Comparison of ENCODE assay signal across 22 cellular contexts in the genomic region with DNA sequence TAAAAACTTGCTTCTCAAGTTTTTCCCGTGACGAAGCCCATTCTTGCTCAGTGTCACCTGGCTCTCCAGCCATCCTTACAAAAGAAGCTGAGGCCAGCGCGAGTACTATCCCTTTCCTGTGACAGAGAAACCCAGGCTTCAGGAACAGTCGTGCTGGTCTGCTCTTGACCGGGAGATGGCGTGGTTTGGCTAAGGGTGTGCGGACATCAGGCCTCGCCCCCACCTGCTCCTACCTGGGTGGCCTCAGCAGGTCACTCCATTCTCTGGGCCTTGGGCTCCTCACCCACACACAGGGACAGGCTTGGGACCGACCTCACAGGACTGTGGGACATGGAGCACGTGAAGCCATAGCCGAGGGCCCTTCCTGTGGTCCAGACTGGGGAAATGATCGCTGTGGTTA.
A peak's percentile ranks its signal among the peaks of the same experiment; 100 is the strongest.
DNase-seq lines count a peak whose midpoint lies in the region; ATAC-seq, FAIRE-seq and TF ChIP-seq lines count a peak whose summit lies in the region.
"Had no signal": no experiment of that assay in that cellular context is flagged by ENCODE, and none has a peak within 500 bp of the region (broad histone marks: within the 10 kb centered on the region; RNA-seq: fewer than 3 reads in every experiment).

No MANE protein-coding gene starts in this region.

- peak overlapping the region; percentile 58 for H2AK5ac ChIP-seq in neuronal stem cell (ENCODE audit: low read depth, low read length)

- H3K27me3 ChIP-seq in HepG2 (ENCODE audit: control insufficient read depth in 1 of 2, insufficient read depth in 2 of 2, low read length in 2 of 2) (no peaks in the 10 kb centered on the region), right lobe of liver (no peaks in the 10 kb centered on the region), heart right ventricle (no peaks in the 10 kb centered on the region), neuronal stem cell (ENCODE audit: control insufficient read depth in 3 of 3, insufficient read depth in 3 of 3, low read depth in 1 of 3, low read length in 3 of 3) (no peaks in the 10 kb centered on the region), HAP-1 (ENCODE audit: low read depth) (no peaks in the 10 kb centered on the region)
- H3K27me3 ChIP-seq: stomach had no signal

- no peaks in the 10 kb centered on the region for H4K20me1 ChIP-seq in HepG2 (ENCODE audit: insufficient read depth, low read length)

- H2BK5ac ChIP-seq in neuronal stem cell (ENCODE audit: low read length): no peak overlapping the region

- intact Hi-C loops in HepG2 (cut with micrococcal nuclease; ENCODE audit: unreplicated experiment) (no loop called here), right lobe of liver (cut with DNase I) (no loop called here), heart right ventricle (cut with DNase I) (no loop called here)

- TF ChIP-seq EP300 in HepG2 (IDR thresholded peaks at IDR 0.05; ENCODE audit: low read depth in 2 of 2, low read length in 2 of 2) (no peak), HepG2 (CRISPR knock-in tag; IDR thresholded peaks at IDR 0.05; ENCODE audit: borderline replicate concordance) (no peak)

- H2BK15ac ChIP-seq in neuronal stem cell (ENCODE audit: low read length): peak overlapping the region; percentile 81

- TF ChIP-seq CTCF in HepG2 (CRISPR knock-in tag; IDR thresholded peaks at IDR 0.05) (peak; percentile 63), right lobe of liver (IDR thresholded peaks at IDR 0.05) (no peak), heart right ventricle (IDR thresholded peaks at IDR 0.05) (no peak)

- no peaks in the 10 kb centered on the region for H3K79me2 ChIP-seq in HepG2 (ENCODE audit: insufficient read depth, low read length)

- peaks cover 8% of the 10 kb centered on the region for H3K4me1 ChIP-seq in HepG2 (ENCODE audit: insufficient read depth, low read length)
- H3K4me1 ChIP-seq in right lobe of liver: peaks cover 0 to 14% (median 5%) of the 10 kb centered on the region in 4 donors
- H3K4me1 ChIP-seq in heart right ventricle: peaks cover 0 to 36% (median 15%) of the 10 kb centered on the region in 9 donors
- H3K4me1 ChIP-seq in neuronal stem cell (ENCODE audit: control insufficient read depth in 2 of 2, insufficient read depth in 1 of 2, low read depth in 1 of 2, low read length in 2 of 2): peaks cover 10 to 19% of the 10 kb centered on the region in 2 donors
- H3K4me1 ChIP-seq in HAP-1: no peaks in the 10 kb centered on the region

- H4K91ac ChIP-seq in neuronal stem cell (ENCODE audit: low read depth, low read length, poor library complexity): no peak overlapping the region

- H3K18ac ChIP-seq in neuronal stem cell (ENCODE audit: low read length): peak overlapping the region; percentile 63

- CTCF ChIA-PET in HepG2 (lab: Yijun Ruan, JAX; ENCODE audit: low intra/inter-chr PET ratio, low total read pairs): no interaction called here

- peak; percentile 32; the same call in 1 of the 2 replicates for TF ChIP-seq RAD21 in HepG2 (CRISPR knock-in tag; IDR thresholded peaks at IDR 0.05)

- H2AFZ ChIP-seq in HepG2 (ENCODE audit: low read length) (no peak overlapping the region), neuronal stem cell (ENCODE audit: low read length) (no peak overlapping the region)

- H3K4me2 ChIP-seq in HepG2 (ENCODE audit: low read depth, low read length): no peak overlapping the region
- H3K4me2 ChIP-seq in neuronal stem cell (ENCODE audit: insufficient read depth, low read length, poor library complexity, severe bottlenecking): no peak overlapping the region

- no peak for TF ChIP-seq POLR2A in HepG2 (IDR thresholded peaks at IDR 0.05; ENCODE audit: insufficient read depth in 1 of 2, low read depth in 2 of 2, low read length in 2 of 2)
- no peak for TF ChIP-seq POLR2A in right lobe of liver (IDR thresholded peaks at IDR 0.05)

- no TSS peak for BruUV-seq in HepG2 (replicated peaks; lab: Mats Ljungman, UMichigan)

- no peaks in the 10 kb centered on the region for H3K79me1 ChIP-seq in neuronal stem cell (ENCODE audit: low read depth, low read length)

- H4K8ac ChIP-seq in neuronal stem cell (ENCODE audit: low read depth, low read length): no peak overlapping the region

- H3K4me3 ChIP-seq in HepG2 (replicated peaks in 1 of 3; ENCODE audit: insufficient read depth in 1 of 3, low read depth in 2 of 3, low read length in 3 of 3): no peak overlapping the region
- no peak overlapping the region for H3K4me3 ChIP-seq in right lobe of liver
- no peak overlapping the region for H3K4me3 ChIP-seq in heart right ventricle
- H3K4me3 ChIP-seq in neuronal stem cell (ENCODE audit: low read length in 2 of 2): peak overlapping the region in 1 of 2 donors; percentile 52
- no peak overlapping the region for H3K4me3 ChIP-seq in HAP-1
- H3K4me3 ChIP-seq: stomach had no signal

- no peak overlapping the region for H3K27ac ChIP-seq in HepG2 (ENCODE audit: extremely low read length, insufficient read depth, low read length)
- no peak overlapping the region for H3K27ac ChIP-seq in right lobe of liver
- peak overlapping the region in 8 of 10 donors; percentile 57 to 85 (median 74) for H3K27ac ChIP-seq in heart right ventricle
- no peak overlapping the region for H3K27ac ChIP-seq in neuronal stem cell (replicated peaks; ENCODE audit: low read length)

- no peak for FAIRE-seq in HepG2 (lab: Jason Lieb, UNC)
- FAIRE-seq: bronchial epithelial cell, small intestine had no signal

- WGBS in HepG2 (ENCODE audit: low lambda C conversion rate): 86% methylated on average over 13 of the region's 13 CpGs
- 68% methylated on average over 5 of the region's 13 CpGs for WGBS in right lobe of liver (ENCODE audit: insufficient coverage, low coverage, low lambda C conversion rate, missing lambda C conversion rate)
- whole genome bisulfite sequencing in heart right ventricle, 2 donors: 79 to 89% methylated on average over 13 of the region's 13 CpGs
- WGBS in neuronal stem cell (ENCODE audit: extremely low coverage in 2 of 2, insufficient read length in 2 of 2, insufficient replicate concordance in 1 of 2), 2 donors: no CpG with 5 or more reads among the region's 13 CpGs

- DNase-seq in HepG2 (ENCODE audit: low spot score): no peak
- DNase-seq in right lobe of liver: no peak
- no peak for DNase-seq in heart right ventricle
- DNase-seq in neuronal stem cell (ENCODE audit: low spot score): no peak
- DNase-seq in HAP-1 (ENCODE audit: low spot score in 2 of 2): no peak
- DNase-seq: activated CD4-positive, alpha-beta T cell treated with anti-CD3 and anti-CD28 coated beads for 36 hours; activated CD8-positive, alpha-beta memory T cell treated with anti-CD3 and anti-CD28 coated beads, Interleukin-2, amount 10 ng/mL, durations not matched to agents 7 days and 5 days; activated naive CD8-positive, alpha-beta T cell treated with anti-CD3 and anti-CD28 coated beads, Interleukin-2, amount 10 ng/mL, durations not matched to agents 7 days and 5 days; DMS 273 treated with DMSO at 0.1 percent for 48 hours; GDM1; Kasumi-1; NCI-H1048; NCI-H2081 treated with DMSO at 0.1 percent for 48 hours; RPMI8226; small intestine; stimulated activated CD4-positive, alpha-beta T cell treated with anti-CD3 and anti-CD28 coated beads, Interleukin-4, amount 100 ng/mL, for 24 hours; stomach had no signal

- H3K36me3 ChIP-seq in HepG2 (replicated peaks in 1 of 2; ENCODE audit: control insufficient read depth in 1 of 2, insufficient read depth in 2 of 2, low read length in 2 of 2) (peaks cover 0 to 12% of the 10 kb centered on the region in 2 experiments; a peak in 1 of 5 replicates), right lobe of liver (no peaks in the 10 kb centered on the region), heart right ventricle (peaks cover 0 to 12% (median 0%) of the 10 kb centered on the region in 9 donors), neuronal stem cell (replicated peaks in 1 of 2; ENCODE audit: control insufficient read depth in 2 of 2, insufficient read depth in 2 of 2, low read length in 2 of 2) (peaks cover 3 to 16% of the 10 kb centered on the region in 2 donors), HAP-1 (replicated peaks) (peaks cover 13% of the 10 kb centered on the region)

- in situ Hi-C loops in HepG2 (cut with HindIII; ENCODE audit: extremely low pct_ligation_motif_present, low pct_unique_long_range_greater_than_20kb) (no loop called here), HAP-1 (cut with MboI; ENCODE audit: low sequenced_read_pairs) (no loop called here)

- H3K4ac ChIP-seq in neuronal stem cell (ENCODE audit: low read length): no peak overlapping the region

- H2BK120ac ChIP-seq in neuronal stem cell (ENCODE audit: low read depth, low read length): no peak overlapping the region

- H3K23ac ChIP-seq in neuronal stem cell (ENCODE audit: low read depth, low read length, poor library complexity): no peak overlapping the region

- H3K9ac ChIP-seq in HepG2 (ENCODE audit: insufficient read depth, low read depth, low read length) (no peak overlapping the region), neuronal stem cell (ENCODE audit: low read depth, low read length, poor library complexity) (no peak overlapping the region)

- POLR2A ChIA-PET in HepG2 (lab: Yijun Ruan, JAX): no interaction called here

- peak; percentile 62 for ATAC-seq in HepG2
- no peak for ATAC-seq in right lobe of liver
- peak in 6 of 8 donors; percentile 2 to 33 (median 6) for ATAC-seq in heart right ventricle
- ATAC-seq in HG02571 (IDR thresholded peaks at IDR 0.05; ENCODE audit: unreplicated experiment): no peak
- ATAC-seq in GM21515 (IDR thresholded peaks at IDR 0.05; ENCODE audit: unreplicated experiment): no peak
- ATAC-seq in GM21825 (IDR thresholded peaks at IDR 0.05; ENCODE audit: unreplicated experiment): no peak
- ATAC-seq: activated CD4-positive, alpha-beta T cell treated with anti-CD3 and anti-CD28 coated beads for 36 hours; activated CD8-positive, alpha-beta memory T cell treated with anti-CD3 and anti-CD28 coated beads, Interleukin-2, amount 10 ng/mL, durations not matched to agents 7 days and 5 days; activated T-helper 17 cell treated with anti-CD3 and anti-CD28 coated beads, Interleukin-2, amount 50 U/mL, for 72 hours had no signal

- H3K9me3 ChIP-seq in HepG2 (ENCODE audit: low read length) (peaks cover 13% of the 10 kb centered on the region; the same call in 1 of the 2 replicates), right lobe of liver (no peaks in the 10 kb centered on the region), heart right ventricle (peaks cover 0 to 41% (median 22%) of the 10 kb centered on the region in 11 donors), neuronal stem cell (replicated peaks in 1 of 2; ENCODE audit: control insufficient read depth in 2 of 2, insufficient read depth in 1 of 2, low read depth in 1 of 2, low read length in 2 of 2) (peaks cover 14 to 25% of the 10 kb centered on the region in 2 donors), HAP-1 (peaks cover 8% of the 10 kb centered on the region)

- no peak overlapping the region for H2BK12ac ChIP-seq in neuronal stem cell (ENCODE audit: low read length)

- no peak overlapping the region for H3K14ac ChIP-seq in neuronal stem cell (ENCODE audit: low read length)

TF ChIP-seq in HepG2, 621 proteins besides CTCF, POLR2A, EP300 and RAD21:
- no peak for TF ChIP-seq SSRP1 (CRISPR knock-in tag; IDR thresholded peaks at IDR 0.05)
- no peak for TF ChIP-seq PRMT3 (CRISPR knock-in tag; IDR thresholded peaks at IDR 0.05; ENCODE audit: borderline replicate concordance, low read depth)
- TF ChIP-seq FOXC1 (CRISPR knock-in tag; IDR thresholded peaks at IDR 0.05; ENCODE audit: borderline replicate concordance): peak; percentile 62; the same call in 1 of the 2 replicates
- no peak for TF ChIP-seq SCMH1 (CRISPR knock-in tag; IDR thresholded peaks at IDR 0.05; ENCODE audit: borderline replicate concordance)
- peak; percentile 45 for TF ChIP-seq STAG1 (CRISPR knock-in tag; IDR thresholded peaks at IDR 0.05)

Comparison
In these comparisons a context has a peak if more than half of its experiments do, and no peak if none do; other contexts are left out.
1. ATAC-seq: peak in HepG2 (single experiment) and heart right ventricle (6 of 8); none in right lobe of liver (0 of 4), HG02571 (single experiment), GM21515 (single experiment) and GM21825 (single experiment).
2. H3K27ac ChIP-seq: peak in heart right ventricle (8 of 10); none in HepG2 (single experiment), right lobe of liver (0 of 3) and neuronal stem cell (single experiment).